ENCODE assay signal across 17 cellular contexts in genomic region chr5:157263586-157264090, GRCh38. TPM values are rescaled to one million over a fixed set of nuclear protein-coding genes. Genes with fewer than 3 reads are reported as not detected.
DNase-seq lines count a peak whose midpoint lies in the region; FAIRE-seq and TF ChIP-seq lines count a peak whose summit lies in the region.
"Had no signal": no experiment of that assay in that cellular context is flagged by ENCODE, and none has a peak within 500 bp of the region (broad histone marks: within the 10 kb centered on the region; RNA-seq: fewer than 3 reads in every experiment).

No MANE protein-coding gene starts in this region.

- H3K14ac ChIP-seq in H1 (ENCODE audit: insufficient read length) = no peak overlapping the region

- H4K91ac ChIP-seq in H1 (replicated peaks; ENCODE audit: insufficient read length, low read length) = no peak overlapping the region

- peaks cover 3 to 5% of the 10 kb centered on the region in 2 experiments for H4K20me1 ChIP-seq in H1 (replicated peaks in 1 of 2; ENCODE audit: control insufficient read depth in 1 of 2, insufficient read depth in 2 of 2, low read length in 2 of 2)

- no peak for TF ChIP-seq POLR2A in H1 (IDR thresholded peaks at IDR 0.05; ENCODE audit: control extremely low read depth in 1 of 2, low read depth in 2 of 2, low read length in 2 of 2)

- H3K9me3 ChIP-seq in H1 (ENCODE audit: insufficient read depth in 2 of 2, low read depth in 1 of 2, low read length in 1 of 2) (no peaks in the 10 kb centered on the region), right atrium auricular region (no peaks in the 10 kb centered on the region), endodermal cell (ENCODE audit: control insufficient read depth, low read length) (no peaks in the 10 kb centered on the region)

- H2AK5ac ChIP-seq in H1 (ENCODE audit: low read depth, low read length) = no peak overlapping the region

- CTCF ChIA-PET in H1 (lab: Charles Lee; ENCODE audit: partially characterized antibody) = interaction anchor here (1.3 to 6.5 kb wide), 7 partner anchors 8 to 114 kb away, joined by 3 to 84 read pairs (median 5); no protein-coding TSS in a partner anchor

- no peak overlapping the region for H3K56ac ChIP-seq in H1 (replicated peaks; ENCODE audit: insufficient read length, low read depth, low read length)

- peaks cover 5% of the 10 kb centered on the region; the same call in 1 of the 2 replicates for H3K79me1 ChIP-seq in H1 (ENCODE audit: low read depth, low read length)

- no peak overlapping the region for H2BK120ac ChIP-seq in H1 (replicated peaks; ENCODE audit: low read depth, low read length)

- no peaks in the 10 kb centered on the region for H3K27me3 Mint-ChIP-seq in activated naive CD4-positive, alpha-beta T cell treated with anti-CD3 and anti-CD28 coated beads, Interleukin-2, amount 50 U/mL, for 24 hours
- H3K27me3 Mint-ChIP-seq in type B pancreatic cell = peaks cover 38% of the 10 kb centered on the region
- peaks cover 40% of the 10 kb centered on the region for H3K27me3 Mint-ChIP-seq in endodermal cell (ENCODE audit: insufficient read depth)
- H3K27me3 Mint-ChIP-seq: activated CD4-positive, alpha-beta memory T cell treated with anti-CD3 and anti-CD28 coated beads for 36 hours had no signal

- no peak for TF ChIP-seq RAD21 in H1 (IDR thresholded peaks at IDR 0.05 in 1 of 2, conservative IDR thresholded peaks at IDR 0.05 in 1 of 2; ENCODE audit: low read depth in 2 of 2, low read length in 2 of 2)

- H3K79me2 ChIP-seq in H1 (ENCODE audit: control insufficient read depth in 1 of 2, insufficient read depth in 2 of 2, low read length in 2 of 2) = peaks cover 0 to 18% of the 10 kb centered on the region in 2 experiments; a peak in 1 of 4 replicates

- POLR2A ChIA-PET in H1 (lab: Charles Lee; ENCODE audit: partially characterized antibody) = no interaction called here

- TF ChIP-seq CTCF in H1 (IDR thresholded peaks at IDR 0.05; ENCODE audit: control extremely low read depth in 1 of 3, insufficient read depth in 1 of 3, low read depth in 1 of 3, low read length in 3 of 3) (no peak), type B pancreatic cell (conservative IDR thresholded peaks at IDR 0.05) (no peak), right atrium auricular region (IDR thresholded peaks at IDR 0.05) (no peak), endodermal cell (conservative IDR thresholded peaks at IDR 0.05) (no peak)

- H2BK5ac ChIP-seq in H1 (ENCODE audit: low read depth, low read length) = no peak overlapping the region

- 72% methylated on average over 6 of the region's 6 CpGs; no CpG with 5 or more reads in 1 of the 2 experiments for WGBS in H1 (ENCODE audit: extremely low coverage in 1 of 2, insufficient coverage in 1 of 2, insufficient read length in 1 of 2, insufficient replicate concordance in 2 of 2, low coverage in 1 of 2, low lambda C conversion rate in 2 of 2, missing lambda C conversion rate in 1 of 2), 2 experiments
- 85 to 91% methylated on average over 5 to 6 of the region's 6 CpGs for WGBS in endodermal cell (ENCODE audit: insufficient coverage in 1 of 2, insufficient read length in 1 of 2), 2 experiments

- H3K36me3 Mint-ChIP-seq in activated naive CD4-positive, alpha-beta T cell treated with anti-CD3 and anti-CD28 coated beads, Interleukin-2, amount 50 U/mL, for 24 hours = peaks cover 1% of the 10 kb centered on the region
- H3K36me3 Mint-ChIP-seq in type B pancreatic cell (no peaks in the 10 kb centered on the region), endodermal cell (ENCODE audit: low read depth) (no peaks in the 10 kb centered on the region)

- H3K9me3 Mint-ChIP-seq in activated naive CD4-positive, alpha-beta T cell treated with anti-CD3 and anti-CD28 coated beads, Interleukin-2, amount 50 U/mL, for 24 hours = no peaks in the 10 kb centered on the region
- H3K9me3 Mint-ChIP-seq in type B pancreatic cell (no peaks in the 10 kb centered on the region), endodermal cell (no peaks in the 10 kb centered on the region)

- H3K27me3 ChIP-seq in H1 (replicated peaks in 1 of 4; ENCODE audit: control insufficient read depth in 3 of 4, extremely low read depth in 1 of 4, insufficient read depth in 3 of 4, low read length in 3 of 4) (no peaks in the 10 kb centered on the region; a peak in 2 of 7 replicates), right atrium auricular region (no peaks in the 10 kb centered on the region), endodermal cell (ENCODE audit: control insufficient read depth, insufficient read depth, low read length, poor library complexity, severe bottlenecking) (peaks cover 39% of the 10 kb centered on the region)
- H3K27me3 ChIP-seq: cardiac muscle cell had no signal

- H3K23ac ChIP-seq in H1 (ENCODE audit: insufficient read length) = no peak overlapping the region

- peaks cover 11% of the 10 kb centered on the region; the same call in 1 of the 2 replicates for H3K23me2 ChIP-seq in H1 (ENCODE audit: low read depth, low read length)

- H3K9ac ChIP-seq in H1 (replicated peaks in 1 of 4; ENCODE audit: extremely low read depth in 1 of 4, low read depth in 3 of 4, low read length in 3 of 4) = no peak overlapping the region
- no peak overlapping the region for H3K9ac ChIP-seq in endodermal cell (ENCODE audit: extremely low read depth, low read length, poor library complexity, severe bottlenecking)

- no peak overlapping the region for H3K4me3 Mint-ChIP-seq in activated naive CD4-positive, alpha-beta T cell treated with anti-CD3 and anti-CD28 coated beads, Interleukin-2, amount 50 U/mL, for 24 hours
- H3K4me3 Mint-ChIP-seq in type B pancreatic cell (peak overlapping the region; percentile 74), endodermal cell (no peak overlapping the region)
- H3K4me3 Mint-ChIP-seq: activated CD4-positive, alpha-beta memory T cell treated with anti-CD3 and anti-CD28 coated beads for 36 hours had no signal

- H3K4me1 ChIP-seq in H1 (replicated peaks in 1 of 4; ENCODE audit: control insufficient read depth in 3 of 4, insufficient read depth in 4 of 4, low read length in 3 of 4) (peaks cover 7 to 16% (median 9%) of the 10 kb centered on the region in 4 experiments), right atrium auricular region (peaks cover 0 to 22% of the 10 kb centered on the region in 2 donors), endodermal cell (ENCODE audit: control insufficient read depth, insufficient read depth, low read length) (peaks cover 4% of the 10 kb centered on the region)
- H3K4me1 ChIP-seq: foreskin keratinocyte had no signal

- H3K4me2 ChIP-seq in H1 (ENCODE audit: insufficient read depth in 1 of 2, low read depth in 2 of 2, low read length in 2 of 2) = no peak overlapping the region

- H4K5ac ChIP-seq in H1 (ENCODE audit: insufficient read length, low read depth, low read length) = no peak overlapping the region

- H3K4me3 ChIP-seq in H1 (ENCODE audit: extremely low read depth in 1 of 4, insufficient read depth in 2 of 4, low read depth in 3 of 4, low read length in 4 of 4) (no peak overlapping the region), right atrium auricular region (no peak overlapping the region), endodermal cell (ENCODE audit: low read length) (no peak overlapping the region)
- H3K4me3 ChIP-seq: cardiac muscle cell, lung had no signal

- H4K8ac ChIP-seq in H1 (ENCODE audit: extremely low read depth, insufficient read depth, low read length) = no peak overlapping the region

- H2AFZ ChIP-seq in H1 (ENCODE audit: low read length) = peak overlapping the region; percentile 65

- H3K4me1 Mint-ChIP-seq in activated naive CD4-positive, alpha-beta T cell treated with anti-CD3 and anti-CD28 coated beads, Interleukin-2, amount 50 U/mL, for 24 hours = peaks cover 69% of the 10 kb centered on the region
- H3K4me1 Mint-ChIP-seq in type B pancreatic cell (ENCODE audit: unreplicated experiment) (peaks cover 8% of the 10 kb centered on the region), endodermal cell (no peaks in the 10 kb centered on the region)

- peak overlapping the region; percentile 75 for H3K27ac Mint-ChIP-seq in activated naive CD4-positive, alpha-beta T cell treated with anti-CD3 and anti-CD28 coated beads, Interleukin-2, amount 50 U/mL, for 24 hours
- H3K27ac Mint-ChIP-seq in type B pancreatic cell (no peak overlapping the region), endodermal cell (no peak overlapping the region)
- H3K27ac Mint-ChIP-seq: activated CD4-positive, alpha-beta memory T cell treated with anti-CD3 and anti-CD28 coated beads for 36 hours had no signal

- no peak overlapping the region for H3K4ac ChIP-seq in H1 (replicated peaks; ENCODE audit: insufficient read length, low read depth, low read length)

- 0 out of 2 replicates have a peak overlapping the region, but pooled peaks have one; percentile 53 for H3K18ac ChIP-seq in H1 (ENCODE audit: extremely low read depth, low read length)

- H2BK15ac ChIP-seq in H1 (ENCODE audit: low read length) = no peak overlapping the region

- no peak for TF ChIP-seq EP300 in H1 (IDR thresholded peaks at IDR 0.05; ENCODE audit: borderline replicate concordance in 1 of 2, low read depth in 2 of 2, low read length in 2 of 2)

- no peak overlapping the region for H2BK12ac ChIP-seq in H1 (ENCODE audit: low read depth, low read length)

- no peak for FAIRE-seq in H1 (lab: Jason Lieb, UNC)
- FAIRE-seq: H54 had no signal

- H2BK20ac ChIP-seq in H1 (ENCODE audit: low read length) = no peak overlapping the region

- no peak overlapping the region for H3K27ac ChIP-seq in H1 (ENCODE audit: low read depth, low read length)
- H3K27ac ChIP-seq in right atrium auricular region = no peak overlapping the region
- no peak overlapping the region for H3K27ac ChIP-seq in endodermal cell (ENCODE audit: low read depth, low read length)
- H3K27ac ChIP-seq: cardiac muscle cell, foreskin keratinocyte had no signal

- H3K36me3 ChIP-seq in H1 (ENCODE audit: control insufficient read depth in 2 of 4, insufficient read depth in 4 of 4, low read length in 3 of 4) = no peaks in the 10 kb centered on the region
- no peaks in the 10 kb centered on the region for H3K36me3 ChIP-seq in right atrium auricular region
- no peaks in the 10 kb centered on the region for H3K36me3 ChIP-seq in endodermal cell (ENCODE audit: control insufficient read depth, insufficient read depth, low read length)
- H3K36me3 ChIP-seq: cardiac muscle cell had no signal

- DNase-seq in activated naive CD4-positive, alpha-beta T cell treated with Interleukin-2 at 50 U/mL for 16 hours = no peak
- DNase-seq in NAMALWA (ENCODE audit: low spot score) (peak; percentile 51), H1 (ENCODE audit: low read depth in 1 of 2, low spot score in 2 of 2) (no peak), type B pancreatic cell (ENCODE audit: extremely low spot score, unreplicated experiment) (no peak), right atrium auricular region (ENCODE audit: low spot score) (no peak), endodermal cell (no peak), NCI-H345 treated with DMSO at 0.1 percent for 48 hours (lab: John Stamatoyannopoulos, UW; ENCODE audit: unreplicated experiment) (no peak)
- DNase-seq: activated CD4-positive, alpha-beta memory T cell treated with anti-CD3 and anti-CD28 coated beads for 36 hours; DMS53; effector CD8-positive, alpha-beta T cell; NCI-H1694; NCI-H526 treated with DMSO at 0.1 percent for 48 hours had no signal

RNA-seq across cellular contexts. Expression of gene CYFIP2, which starts 2.3 kb away (rescaled TPM):
- 80.6 and 85.3 TPM in 2 replicates for total RNA-seq in H1 (2021; fragmentation: NEBNext Ultra II Directional; extraction: Animal tissue kit (Norgen Biotek cat#: 25700))
- polyA plus RNA-seq in H1 (2011; rRNA removed) = 45.1 and 60.6 TPM in 2 replicates
- polyA plus RNA-seq in H1 (2011; cell fraction: cytosol; rRNA removed) = 47.8 TPM
- polyA plus RNA-seq in H1 (2011; cell fraction: nucleus; rRNA removed) = 106 TPM
- 57.8 to 92.7 TPM (median 86.3 TPM) in 4 replicates for polyA plus RNA-seq in H1 (2012, experiment 1 of 2)
- polyA plus RNA-seq in H1 (2012, experiment 2 of 2) = 47.4 TPM
- 56.3 TPM for polyA plus RNA-seq in H1 (2013, experiment 1 of 2)
- polyA plus RNA-seq in H1 (2013, experiment 2 of 2) = 50.6 TPM
- 99.5 and 101 TPM in 2 replicates for polyA minus RNA-seq in H1 (2011; rRNA and poly(A)+ RNA removed)
- 47.6 TPM for polyA minus RNA-seq in H1 (2011; cell fraction: cytosol; rRNA and poly(A)+ RNA removed)
- polyA minus RNA-seq in H1 (2011; cell fraction: nucleus; rRNA and poly(A)+ RNA removed) = 98.7 TPM
- total RNA-seq in type B pancreatic cell (ENCODE audit: low replicate concordance) (59.4 and 61.4 TPM in 2 replicates), right atrium auricular region (10 to 100 TPM; 51.5 to 55.4 TPM), endodermal cell (10 to 100 TPM; 29.3 to 33.4 TPM)
- polyA plus RNA-seq in endodermal cell (2013, experiment 1 of 2) = 66.8 TPM
- polyA plus RNA-seq in endodermal cell (2013, experiment 2 of 2) = 55.2 TPM
